17 cellular contexts compared by ENCODE assay signal in the genomic region with DNA sequence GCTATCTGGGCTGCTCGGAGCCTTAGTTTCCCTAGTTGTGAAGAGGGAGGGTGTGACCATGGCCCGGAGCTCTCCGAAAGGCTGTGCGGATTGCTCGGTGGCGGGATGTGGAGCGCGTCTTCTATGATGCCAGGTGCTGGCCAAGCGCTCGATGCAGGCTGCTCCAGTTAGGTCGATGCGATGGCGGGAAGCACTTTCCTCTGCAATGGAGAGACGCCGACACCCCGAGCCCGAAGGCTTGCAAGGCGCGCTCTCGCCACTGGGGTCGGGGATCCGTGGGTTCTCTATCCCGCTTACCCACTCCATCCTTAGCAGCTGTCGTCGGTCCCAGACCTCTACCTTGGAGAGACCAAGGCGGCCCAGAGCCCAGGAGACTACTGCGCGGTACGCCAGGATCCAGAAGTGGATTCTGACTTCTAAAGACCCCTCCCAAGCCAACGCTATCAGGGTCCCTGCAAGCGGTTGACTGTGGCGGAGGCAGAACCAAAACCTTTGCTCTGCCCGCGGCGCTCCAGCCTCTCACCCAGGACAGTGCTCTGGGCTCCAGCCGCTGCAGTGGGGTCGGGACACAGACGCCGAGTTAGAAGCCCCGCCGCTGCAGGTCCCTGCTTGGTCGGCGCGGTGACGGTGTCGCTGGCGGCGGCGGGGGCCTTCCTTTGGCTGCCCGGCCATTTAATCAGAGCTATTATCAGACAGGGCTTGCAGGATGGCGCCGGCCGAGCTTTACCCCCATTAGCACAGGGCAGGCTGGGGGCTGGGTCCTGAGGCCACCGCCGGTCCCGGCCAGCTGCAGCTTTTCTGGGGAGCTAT. TPM values are rescaled to one million over a fixed set of nuclear protein-coding genes. Genes with fewer than 3 reads are reported as not detected.
DNase-seq lines count a peak whose midpoint lies in the region; ATAC-seq, FAIRE-seq and TF ChIP-seq lines count a peak whose summit lies in the region.
"Had no signal": no experiment of that assay in that cellular context is flagged by ENCODE, and none has a peak within 500 bp of the region (broad histone marks: within the 10 kb centered on the region; RNA-seq: fewer than 3 reads in every experiment).

No MANE protein-coding gene starts in this region.

- no peaks in the 10 kb centered on the region for H3K36me3 Mint-ChIP-seq in astrocyte (ENCODE audit: low read depth, unreplicated experiment)
- H3K36me3 Mint-ChIP-seq: natural killer cell treated with Interleukin-12 subunit alpha and Interleukin-12 subunit beta and Interleukin-15 and Interleukin-18, amount 100 ng/mL, for 72 hours had no signal

- intact Hi-C loops in left cardiac atrium (cut with DNase I), result loop anchor here in 1 of 2 donors (5.0 to 10.0 kb wide), 2 partner anchors 113 to 161 kb away; no protein-coding TSS in a partner anchor

- no peak overlapping the region for H3K27ac Mint-ChIP-seq in astrocyte (ENCODE audit: unreplicated experiment)
- H3K27ac Mint-ChIP-seq: activated T-cell treated with anti-CD3 and anti-CD28 coated beads, Interleukin-2, amount 50 U/mL, for 24 hours; natural killer cell treated with Interleukin-12 subunit alpha and Interleukin-12 subunit beta and Interleukin-15 and Interleukin-18, amount 100 ng/mL, for 72 hours had no signal

- H3K4me3 Mint-ChIP-seq in astrocyte (ENCODE audit: unreplicated experiment), result no peak overlapping the region
- H3K4me3 Mint-ChIP-seq: activated T-cell treated with anti-CD3 and anti-CD28 coated beads, Interleukin-2, amount 50 U/mL, for 24 hours; natural killer cell treated with Interleukin-12 subunit alpha and Interleukin-12 subunit beta and Interleukin-15 and Interleukin-18, amount 100 ng/mL, for 72 hours had no signal

- 0 to 2% methylated on average over 38 to 53 of the region's 56 CpGs for WGBS in mesodermal cell (ENCODE audit: insufficient coverage in 2 of 2), 2 experiments

- no peaks in the 10 kb centered on the region for H3K4me1 Mint-ChIP-seq in astrocyte (ENCODE audit: low read depth, unreplicated experiment)

- H3K27me3 Mint-ChIP-seq in astrocyte (ENCODE audit: low read depth, unreplicated experiment), result peaks cover 79% of the 10 kb centered on the region

- no peak for FAIRE-seq in astrocyte (lab: Jason Lieb, UNC)
- FAIRE-seq: small intestine had no signal

- H3K4me1 ChIP-seq in astrocyte (ENCODE audit: insufficient read depth, low read length) (no peaks in the 10 kb centered on the region), mesodermal cell (ENCODE audit: control insufficient read depth, insufficient read depth, low read length, poor library complexity, severe bottlenecking) (peaks cover 23% of the 10 kb centered on the region)
- H3K4me1 ChIP-seq: HAP-1 had no signal

- H3K27me3 ChIP-seq in astrocyte (ENCODE audit: insufficient read depth, low read length), result peaks cover 88% of the 10 kb centered on the region

- peaks cover 17% of the 10 kb centered on the region for H3K9me3 Mint-ChIP-seq in astrocyte (ENCODE audit: unreplicated experiment)
- H3K9me3 Mint-ChIP-seq: activated T-cell treated with anti-CD3 and anti-CD28 coated beads, Interleukin-2, amount 50 U/mL, for 24 hours; natural killer cell treated with Interleukin-12 subunit alpha and Interleukin-12 subunit beta and Interleukin-15 and Interleukin-18, amount 100 ng/mL, for 72 hours had no signal

- no peaks in the 10 kb centered on the region for H4K20me1 ChIP-seq in astrocyte (ENCODE audit: insufficient read depth, low read length)
- H4K20me1 ChIP-seq: BLaER1 treated with 17β-estradiol and CSF1 and Interleukin-3, amounts not matched to agents 10 nM and 100 nM had no signal

- H3K36me3 ChIP-seq in astrocyte (ENCODE audit: insufficient read depth, low read length), result no peaks in the 10 kb centered on the region
- no peaks in the 10 kb centered on the region for H3K36me3 ChIP-seq in mesodermal cell (ENCODE audit: control insufficient read depth, insufficient read depth, low read length)
- H3K36me3 ChIP-seq: BLaER1 treated with 17β-estradiol and CSF1 and Interleukin-3, amounts not matched to agents 10 nM and 100 nM; HAP-1 had no signal

- H3K9ac ChIP-seq in astrocyte (ENCODE audit: low read length), result no peak overlapping the region
- H3K9ac ChIP-seq: BLaER1 treated with 17β-estradiol and CSF1 and Interleukin-3, amounts not matched to agents 10 nM and 100 nM had no signal

- no peak for TF ChIP-seq CTCF in astrocyte (IDR thresholded peaks at IDR 0.05; ENCODE audit: insufficient read depth, low read depth, low read length)

- no peaks in the 10 kb centered on the region for H3K79me2 ChIP-seq in astrocyte (ENCODE audit: insufficient read depth, low read length)

- peak overlapping the region; percentile 18 for H2AFZ ChIP-seq in astrocyte (ENCODE audit: low read depth, low read length)

- peak overlapping the region; percentile 33 for H3K4me2 ChIP-seq in astrocyte (ENCODE audit: low read length)
- H3K4me2 ChIP-seq: BLaER1 treated with 17β-estradiol and CSF1 and Interleukin-3, amounts not matched to agents 10 nM and 100 nM had no signal

- DNase-seq in astrocyte (ENCODE audit: low read depth), result no peak
- DNase-seq in left cardiac atrium, result peak; percentile 33
- DNase-seq in stimulated activated naive CD8-positive, alpha-beta T cell treated with anti-CD3 and anti-CD28 coated beads, Interleukin-15, Interleukin-2, amounts not matched to agents 100 U/mL and 50 U/mL, for 24 hours, result no peak
- DNase-seq in GM19240 (ENCODE audit: insufficient read length, low spot score), result no peak
- DNase-seq in AG08396 (ENCODE audit: low spot score), result no peak
- DNase-seq: activated T-cell treated with anti-CD3 and anti-CD28 coated beads, Interleukin-2, amount 50 U/mL, for 24 hours; cerebellar nuclear complex; DMS79 treated with DMSO at 0.1 percent for 48 hours; NCI-H1048; small intestine; stimulated activated naive CD4-positive, alpha-beta T cell treated with Interleukin-2 at 50 U/mL for 16 hours had no signal

- H3K27ac ChIP-seq in astrocyte (ENCODE audit: low read depth, low read length) (no peak overlapping the region), mesodermal cell (ENCODE audit: low read depth, low read length, severe bottlenecking) (peak overlapping the region; percentile 2)
- H3K27ac ChIP-seq: BLaER1 treated with 17β-estradiol and CSF1 and Interleukin-3, amounts not matched to agents 10 nM and 100 nM had no signal

- H3K4me3 ChIP-seq in astrocyte (ENCODE audit: insufficient read depth, low read depth, low read length) (no peak overlapping the region), mesodermal cell (ENCODE audit: extremely low read depth, insufficient read depth, low read length, poor library complexity, severe bottlenecking) (peak overlapping the region; percentile 19)
- H3K4me3 ChIP-seq: BLaER1 treated with 17β-estradiol and CSF1 and Interleukin-3, amounts not matched to agents 10 nM and 100 nM; HAP-1 had no signal

- ATAC-seq in left cardiac atrium (peak; percentile 23 to 33), GM21528 (IDR thresholded peaks at IDR 0.05; ENCODE audit: low FRiP score, unreplicated experiment) (no peak)
- ATAC-seq in stimulated activated naive CD8-positive, alpha-beta T cell treated with anti-CD3 and anti-CD28 coated beads, Interleukin-15, Interleukin-2, amounts not matched to agents 100 U/mL and 50 U/mL, for 24 hours, result peak; percentile 21
- ATAC-seq: natural killer cell treated with Interleukin-12 subunit alpha and Interleukin-12 subunit beta and Interleukin-15 and Interleukin-18, amount 100 ng/mL, for 72 hours had no signal

- H3K9me3 ChIP-seq in astrocyte (ENCODE audit: insufficient read depth, low read depth, low read length) (no peaks in the 10 kb centered on the region), mesodermal cell (ENCODE audit: control insufficient read depth, low read length) (no peaks in the 10 kb centered on the region)
- H3K9me3 ChIP-seq: HAP-1 had no signal

RNA-seq across cellular contexts. Expression of a gene that starts 7.8 kb away (rescaled TPM):
- total RNA-seq in astrocyte, result 1.1 and 1.3 TPM in 2 replicates
- total RNA-seq in left cardiac atrium, result 100 to 1,000 TPM; 109 to 126 TPM
- 18.8 TPM for polyA plus RNA-seq in mesodermal cell (2013, experiment 1 of 2)
- 20.6 TPM for polyA plus RNA-seq in mesodermal cell (2013, experiment 2 of 2)
- total RNA-seq: glomerular endothelial cell; natural killer cell treated with Interleukin-12 subunit alpha and Interleukin-12 subunit beta and Interleukin-15 and Interleukin-18, amount 100 ng/mL, for 72 hours had no signal
- polyA plus RNA-seq: small intestine had no signal

Comparison
In these comparisons a context has a peak if more than half of its experiments do, and no peak if none do; other contexts are left out.
1. RNA of a gene that starts 7.8 kb away (total RNA-seq): 109 to 126 TPM in left cardiac atrium; 1.1 to 1.3 TPM in astrocyte; every median in the first group is over 10 times any median in the second.